Comparison of ENCODE assay signal across 1 cellular context in the genomic region with DNA sequence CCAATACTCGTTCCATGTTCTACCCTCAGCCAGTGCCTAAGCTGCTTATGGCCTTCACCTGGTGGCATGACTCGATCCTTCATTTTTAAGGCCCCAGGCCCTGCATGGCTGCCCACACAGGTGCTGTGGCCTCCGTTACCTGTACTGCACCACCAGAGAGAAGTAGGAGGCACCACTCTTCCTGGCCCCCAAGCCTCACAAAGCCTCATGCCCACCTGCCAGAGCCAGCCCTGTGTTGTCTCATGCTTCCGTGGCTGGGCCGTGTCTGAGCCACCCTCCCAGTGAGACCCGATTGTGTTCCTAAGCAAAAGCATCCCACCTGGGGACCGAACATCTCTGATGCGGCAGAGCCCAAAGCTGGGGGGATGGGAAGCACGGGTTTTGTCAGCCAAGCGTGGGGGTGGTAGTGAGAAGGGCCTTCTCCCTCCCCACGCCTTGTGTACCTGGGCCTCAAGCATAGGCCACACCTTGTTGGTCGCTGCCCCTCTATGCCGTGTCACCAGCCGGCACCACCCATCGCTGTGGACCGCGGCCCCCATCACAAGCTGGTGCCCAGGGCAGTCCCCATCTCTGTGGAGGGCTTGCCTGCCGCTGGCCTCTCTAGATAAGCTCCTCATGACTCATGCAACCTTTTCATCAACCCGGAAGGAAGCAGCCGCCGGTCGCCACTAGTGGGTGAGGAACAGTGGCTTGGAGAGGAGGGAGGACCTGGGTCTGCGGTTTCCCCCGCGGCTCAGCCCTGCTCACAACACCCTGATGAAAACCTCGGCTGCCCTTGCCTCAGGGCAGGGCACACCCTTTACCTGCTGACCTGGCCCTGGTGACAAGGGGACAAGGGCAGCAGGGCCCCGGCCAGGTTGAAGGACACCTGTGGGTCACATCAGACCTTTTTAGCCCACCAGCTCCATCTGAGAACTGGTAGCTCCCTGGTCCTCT.
TF ChIP-seq lines count a peak whose summit lies in the region.

No MANE protein-coding gene starts in this region.

TF ChIP-seq in K562, 482 proteins besides CTCF, POLR2A, EP300 and RAD21 (continues in another document):
- TF ChIP-seq FOS (IDR thresholded peaks at IDR 0.05; ENCODE audit: extremely low read depth, insufficient read length) (peak; percentile 56), NFRKB (IDR thresholded peaks at IDR 0.05; ENCODE audit: low read depth) (peak; percentile 92), IFI16 (CRISPR knock-in tag; IDR thresholded peaks at IDR 0.05) (no peak), FIP1L1 (IDR thresholded peaks at IDR 0.05; ENCODE audit: low read depth, low read length, poor library complexity, severe bottlenecking) (no peak), NR3C1 (CRISPR knock-in tag; IDR thresholded peaks at IDR 0.05) (no peak), RBM14 (IDR thresholded peaks at IDR 0.05; ENCODE audit: borderline replicate concordance, insufficient read depth, low read depth, low read length) (no peak), JUND (IDR thresholded peaks at IDR 0.05; ENCODE audit: borderline replicate concordance, low read depth, low read length) (peak; percentile 99), JUND (tag; IDR thresholded peaks at IDR 0.05; ENCODE audit: borderline replicate concordance, low read depth, low read length) (peak; percentile 97; the same call in 2 of the 3 replicates), SOX6 (IDR thresholded peaks at IDR 0.05) (peak; percentile 72), MED1 (CRISPR knock-in tag; IDR thresholded peaks at IDR 0.05; ENCODE audit: borderline replicate concordance) (no peak), NCOA2 (IDR thresholded peaks at IDR 0.05; ENCODE audit: partially characterized antibody in 2 of 2) (no peak), ETV6 (IDR thresholded peaks at IDR 0.05; ENCODE audit: borderline replicate concordance in 1 of 2, low read depth in 2 of 2, low read length in 1 of 2) (peak; percentile 56 to 59; a peak in 2 of 4 replicates), ETV6 (CRISPR knock-in tag; IDR thresholded peaks at IDR 0.05; ENCODE audit: borderline replicate concordance) (no peak), CBX3 (IDR thresholded peaks at IDR 0.05; ENCODE audit: borderline replicate concordance in 1 of 2, low read length in 2 of 2) (0 out of 3 replicates have a peak, but pooled peaks of 1 of the 2 experiments have one; percentile 4), FOXP1 (CRISPR knock-in tag; IDR thresholded peaks at IDR 0.05) (no peak), ARID2 (IDR thresholded peaks at IDR 0.05) (no peak), BHLHE40 (IDR thresholded peaks at IDR 0.05; ENCODE audit: low read length) (peak; percentile 29; the same call in 1 of the 2 replicates), MAZ (CRISPR knock-in tag; conservative IDR thresholded peaks at IDR 0.05 in 1 of 2, IDR thresholded peaks at IDR 0.05 in 1 of 2) (peak in 1 of 2 experiments; percentile 48), MTA3 (IDR thresholded peaks at IDR 0.05; ENCODE audit: borderline replicate concordance) (peak; percentile 87; the same call in 1 of the 2 replicates), CTBP1 (IDR thresholded peaks at IDR 0.05; ENCODE audit: borderline replicate concordance) (peak; percentile 98), SREBF2 (CRISPR knock-in tag; IDR thresholded peaks at IDR 0.05) (no peak), ZNF75A (CRISPR knock-in tag; IDR thresholded peaks at IDR 0.05) (no peak), SRSF1 (IDR thresholded peaks at IDR 0.05; ENCODE audit: low read depth, low read length) (no peak), ZNF324 (CRISPR knock-in tag; IDR thresholded peaks at IDR 0.05) (no peak), SLC30A9 (CRISPR knock-in tag; IDR thresholded peaks at IDR 0.05) (no peak), GABPB1 (CRISPR knock-in tag; IDR thresholded peaks at IDR 0.05) (peak; percentile 55; the same call in 1 of the 2 replicates), SMAD4 (CRISPR knock-in tag; conservative IDR thresholded peaks at IDR 0.05) (peak; percentile 76), LCOR (CRISPR knock-in tag; IDR thresholded peaks at IDR 0.05) (peak; percentile 34), SMC3 (conservative IDR thresholded peaks at IDR 0.05; ENCODE audit: insufficient read depth, low read depth, low read length) (no peak), TCF3 (CRISPR knock-in tag; IDR thresholded peaks at IDR 0.05) (peak; percentile 90), NFIC (IDR thresholded peaks at IDR 0.05) (peak; percentile 58), C11orf30 (IDR thresholded peaks at IDR 0.05; ENCODE audit: low read depth) (peak; percentile 50), ZNF311 (CRISPR knock-in tag; IDR thresholded peaks at IDR 0.05) (no peak), FOXA3 (CRISPR knock-in tag; conservative IDR thresholded peaks at IDR 0.05 in 1 of 2, IDR thresholded peaks at IDR 0.05 in 1 of 2) (peak in 1 of 2 experiments; percentile 55; a peak in 1 of 4 replicates), ZNF165 (CRISPR knock-in tag; IDR thresholded peaks at IDR 0.05; ENCODE audit: borderline replicate concordance) (no peak), TARDBP (IDR thresholded peaks at IDR 0.05) (no peak), IRF2 (CRISPR knock-in tag; IDR thresholded peaks at IDR 0.05) (no peak), CSDE1 (IDR thresholded peaks at IDR 0.05) (no peak), RBBP5 (IDR thresholded peaks at IDR 0.05; ENCODE audit: borderline replicate concordance, insufficient read depth, low read length, poor library complexity, severe bottlenecking) (peak; percentile 56), ZNF282 (CRISPR knock-in tag; IDR thresholded peaks at IDR 0.05) (no peak), ETV1 (tag; conservative IDR thresholded peaks at IDR 0.05; ENCODE audit: low read depth) (peak; percentile 88), RFX1 (IDR thresholded peaks at IDR 0.05) (no peak), HNRNPUL1 (IDR thresholded peaks at IDR 0.05; ENCODE audit: low read length) (no peak), MAFF (IDR thresholded peaks at IDR 0.05; ENCODE audit: low read length) (no peak), NELFE (IDR thresholded peaks at IDR 0.05; ENCODE audit: insufficient read depth, insufficient read length) (no peak)
- TF ChIP-seq, protein P1, sequence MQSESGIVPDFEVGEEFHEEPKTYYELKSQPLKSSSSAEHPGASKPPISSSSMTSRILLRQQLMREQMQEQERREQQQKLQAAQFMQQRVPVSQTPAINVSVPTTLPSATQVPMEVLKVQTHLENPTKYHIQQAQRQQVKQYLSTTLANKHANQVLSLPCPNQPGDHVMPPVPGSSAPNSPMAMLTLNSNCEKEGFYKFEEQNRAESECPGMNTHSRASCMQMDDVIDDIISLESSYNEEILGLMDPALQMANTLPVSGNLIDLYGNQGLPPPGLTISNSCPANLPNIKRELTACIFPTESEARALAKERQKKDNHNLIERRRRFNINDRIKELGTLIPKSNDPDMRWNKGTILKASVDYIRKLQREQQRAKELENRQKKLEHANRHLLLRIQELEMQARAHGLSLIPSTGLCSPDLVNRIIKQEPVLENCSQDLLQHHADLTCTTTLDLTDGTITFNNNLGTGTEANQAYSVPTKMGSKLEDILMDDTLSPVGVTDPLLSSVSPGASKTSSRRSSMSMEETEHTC (IDR thresholded peaks at IDR 0.05), result peak; percentile 58; the same call in 1 of the 2 replicates
- TF ChIP-seq, protein P2, sequence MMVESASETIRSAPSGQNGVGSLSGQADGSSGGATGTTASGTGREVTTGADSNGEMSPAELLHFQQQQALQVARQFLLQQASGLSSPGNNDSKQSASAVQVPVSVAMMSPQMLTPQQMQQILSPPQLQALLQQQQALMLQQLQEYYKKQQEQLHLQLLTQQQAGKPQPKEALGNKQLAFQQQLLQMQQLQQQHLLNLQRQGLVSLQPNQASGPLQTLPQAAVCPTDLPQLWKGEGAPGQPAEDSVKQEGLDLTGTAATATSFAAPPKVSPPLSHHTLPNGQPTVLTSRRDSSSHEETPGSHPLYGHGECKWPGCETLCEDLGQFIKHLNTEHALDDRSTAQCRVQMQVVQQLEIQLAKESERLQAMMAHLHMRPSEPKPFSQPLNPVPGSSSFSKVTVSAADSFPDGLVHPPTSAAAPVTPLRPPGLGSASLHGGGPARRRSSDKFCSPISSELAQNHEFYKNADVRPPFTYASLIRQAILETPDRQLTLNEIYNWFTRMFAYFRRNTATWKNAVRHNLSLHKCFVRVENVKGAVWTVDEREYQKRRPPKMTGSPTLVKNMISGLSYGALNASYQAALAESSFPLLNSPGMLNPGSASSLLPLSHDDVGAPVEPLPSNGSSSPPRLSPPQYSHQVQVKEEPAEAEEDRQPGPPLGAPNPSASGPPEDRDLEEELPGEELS (CRISPR knock-in tag; IDR thresholded peaks at IDR 0.05; ENCODE audit: borderline replicate concordance), result no peak
- TF ChIP-seq, protein P3, sequence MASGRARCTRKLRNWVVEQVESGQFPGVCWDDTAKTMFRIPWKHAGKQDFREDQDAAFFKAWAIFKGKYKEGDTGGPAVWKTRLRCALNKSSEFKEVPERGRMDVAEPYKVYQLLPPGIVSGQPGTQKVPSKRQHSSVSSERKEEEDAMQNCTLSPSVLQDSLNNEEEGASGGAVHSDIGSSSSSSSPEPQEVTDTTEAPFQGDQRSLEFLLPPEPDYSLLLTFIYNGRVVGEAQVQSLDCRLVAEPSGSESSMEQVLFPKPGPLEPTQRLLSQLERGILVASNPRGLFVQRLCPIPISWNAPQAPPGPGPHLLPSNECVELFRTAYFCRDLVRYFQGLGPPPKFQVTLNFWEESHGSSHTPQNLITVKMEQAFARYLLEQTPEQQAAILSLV (tag; IDR thresholded peaks at IDR 0.05), result 0 out of 2 replicates have a peak, but pooled peaks have one; percentile 33
- TF ChIP-seq, protein P4, sequence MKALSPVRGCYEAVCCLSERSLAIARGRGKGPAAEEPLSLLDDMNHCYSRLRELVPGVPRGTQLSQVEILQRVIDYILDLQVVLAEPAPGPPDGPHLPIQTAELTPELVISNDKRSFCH (CRISPR knock-in tag; IDR thresholded peaks at IDR 0.05), result no peak
- TF ChIP-seq, protein P4 (tag; IDR thresholded peaks at IDR 0.05), result peak; percentile 77
- TF ChIP-seq, protein P5, sequence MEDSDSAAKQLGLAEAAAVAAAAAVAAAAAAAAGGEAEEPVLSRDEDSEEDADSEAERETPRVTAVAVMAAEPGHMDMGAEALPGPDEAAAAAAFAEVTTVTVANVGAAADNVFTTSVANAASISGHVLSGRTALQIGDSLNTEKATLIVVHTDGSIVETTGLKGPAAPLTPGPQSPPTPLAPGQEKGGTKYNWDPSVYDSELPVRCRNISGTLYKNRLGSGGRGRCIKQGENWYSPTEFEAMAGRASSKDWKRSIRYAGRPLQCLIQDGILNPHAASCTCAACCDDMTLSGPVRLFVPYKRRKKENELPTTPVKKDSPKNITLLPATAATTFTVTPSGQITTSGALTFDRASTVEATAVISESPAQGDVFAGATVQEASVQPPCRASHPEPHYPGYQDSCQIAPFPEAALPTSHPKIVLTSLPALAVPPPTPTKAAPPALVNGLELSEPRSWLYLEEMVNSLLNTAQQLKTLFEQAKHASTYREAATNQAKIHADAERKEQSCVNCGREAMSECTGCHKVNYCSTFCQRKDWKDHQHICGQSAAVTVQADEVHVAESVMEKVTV (CRISPR knock-in tag; IDR thresholded peaks at IDR 0.05), result no peak; the same call in 1 of the 2 replicates
- TF ChIP-seq, protein P6, sequence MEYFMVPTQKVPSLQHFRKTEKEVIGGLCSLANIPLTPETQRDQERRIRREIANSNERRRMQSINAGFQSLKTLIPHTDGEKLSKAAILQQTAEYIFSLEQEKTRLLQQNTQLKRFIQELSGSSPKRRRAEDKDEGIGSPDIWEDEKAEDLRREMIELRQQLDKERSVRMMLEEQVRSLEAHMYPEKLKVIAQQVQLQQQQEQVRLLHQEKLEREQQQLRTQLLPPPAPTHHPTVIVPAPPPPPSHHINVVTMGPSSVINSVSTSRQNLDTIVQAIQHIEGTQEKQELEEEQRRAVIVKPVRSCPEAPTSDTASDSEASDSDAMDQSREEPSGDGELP (CRISPR knock-in tag; IDR thresholded peaks at IDR 0.05; ENCODE audit: borderline replicate concordance), result peak; percentile 74; the same call in 1 of the 2 replicates
- TF ChIP-seq, protein P7, sequence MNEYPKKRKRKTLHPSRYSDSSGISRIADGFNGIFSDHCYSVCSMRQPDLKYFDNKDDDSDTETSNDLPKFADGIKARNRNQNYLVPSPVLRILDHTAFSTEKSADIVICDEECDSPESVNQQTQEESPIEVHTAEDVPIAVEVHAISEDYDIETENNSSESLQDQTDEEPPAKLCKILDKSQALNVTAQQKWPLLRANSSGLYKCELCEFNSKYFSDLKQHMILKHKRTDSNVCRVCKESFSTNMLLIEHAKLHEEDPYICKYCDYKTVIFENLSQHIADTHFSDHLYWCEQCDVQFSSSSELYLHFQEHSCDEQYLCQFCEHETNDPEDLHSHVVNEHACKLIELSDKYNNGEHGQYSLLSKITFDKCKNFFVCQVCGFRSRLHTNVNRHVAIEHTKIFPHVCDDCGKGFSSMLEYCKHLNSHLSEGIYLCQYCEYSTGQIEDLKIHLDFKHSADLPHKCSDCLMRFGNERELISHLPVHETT (CRISPR knock-in tag; conservative IDR thresholded peaks at IDR 0.05 in 1 of 2, IDR thresholded peaks at IDR 0.05 in 1 of 2), result peak in 1 of 2 experiments; percentile 10; a peak in 2 of 4 replicates
- TF ChIP-seq, protein P8, sequence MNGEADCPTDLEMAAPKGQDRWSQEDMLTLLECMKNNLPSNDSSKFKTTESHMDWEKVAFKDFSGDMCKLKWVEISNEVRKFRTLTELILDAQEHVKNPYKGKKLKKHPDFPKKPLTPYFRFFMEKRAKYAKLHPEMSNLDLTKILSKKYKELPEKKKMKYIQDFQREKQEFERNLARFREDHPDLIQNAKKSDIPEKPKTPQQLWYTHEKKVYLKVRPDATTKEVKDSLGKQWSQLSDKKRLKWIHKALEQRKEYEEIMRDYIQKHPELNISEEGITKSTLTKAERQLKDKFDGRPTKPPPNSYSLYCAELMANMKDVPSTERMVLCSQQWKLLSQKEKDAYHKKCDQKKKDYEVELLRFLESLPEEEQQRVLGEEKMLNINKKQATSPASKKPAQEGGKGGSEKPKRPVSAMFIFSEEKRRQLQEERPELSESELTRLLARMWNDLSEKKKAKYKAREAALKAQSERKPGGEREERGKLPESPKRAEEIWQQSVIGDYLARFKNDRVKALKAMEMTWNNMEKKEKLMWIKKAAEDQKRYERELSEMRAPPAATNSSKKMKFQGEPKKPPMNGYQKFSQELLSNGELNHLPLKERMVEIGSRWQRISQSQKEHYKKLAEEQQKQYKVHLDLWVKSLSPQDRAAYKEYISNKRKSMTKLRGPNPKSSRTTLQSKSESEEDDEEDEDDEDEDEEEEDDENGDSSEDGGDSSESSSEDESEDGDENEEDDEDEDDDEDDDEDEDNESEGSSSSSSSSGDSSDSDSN (IDR thresholded peaks at IDR 0.05; ENCODE audit: borderline replicate concordance in 1 of 2, low read depth in 2 of 2, low read length in 2 of 2), result 0 out of 4 replicates have a peak, but pooled peaks of 1 of the 2 experiments have one; percentile 50
- TF ChIP-seq, protein P9, sequence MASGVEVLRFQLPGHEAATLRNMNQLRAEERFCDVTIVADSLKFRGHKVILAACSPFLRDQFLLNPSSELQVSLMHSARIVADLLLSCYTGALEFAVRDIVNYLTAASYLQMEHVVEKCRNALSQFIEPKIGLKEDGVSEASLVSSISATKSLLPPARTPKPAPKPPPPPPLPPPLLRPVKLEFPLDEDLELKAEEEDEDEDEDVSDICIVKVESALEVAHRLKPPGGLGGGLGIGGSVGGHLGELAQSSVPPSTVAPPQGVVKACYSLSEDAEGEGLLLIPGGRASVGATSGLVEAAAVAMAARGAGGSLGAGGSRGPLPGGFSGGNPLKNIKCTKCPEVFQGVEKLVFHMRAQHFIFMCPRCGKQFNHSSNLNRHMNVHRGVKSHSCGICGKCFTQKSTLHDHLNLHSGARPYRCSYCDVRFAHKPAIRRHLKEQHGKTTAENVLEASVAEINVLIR (CRISPR knock-in tag; IDR thresholded peaks at IDR 0.05), result peak; percentile 11; the same call in 1 of the 2 replicates
